In genomic region chr18:35513181-35513932, GRCh38 we compare ENCODE assay signal across 12 cellular contexts. TPM values are rescaled to one million over a fixed set of nuclear protein-coding genes. Genes with fewer than 3 reads are reported as not detected.
A peak's percentile ranks its signal among the peaks of the same experiment; 100 is the strongest.
DNase-seq lines count a peak whose midpoint lies in the region; ATAC-seq and TF ChIP-seq lines count a peak whose summit lies in the region.
"Had no signal": no experiment of that assay in that cellular context is flagged by ENCODE, and none has a peak within 500 bp of the region (broad histone marks: within the 10 kb centered on the region; RNA-seq: fewer than 3 reads in every experiment).

No MANE protein-coding gene starts in this region.

- no peaks in the 10 kb centered on the region for H3K27me3 Mint-ChIP-seq in chondrocyte (ENCODE audit: low read depth)
- H3K27me3 Mint-ChIP-seq in activated CD8-positive, alpha-beta T cell treated with anti-CD3 and anti-CD28 coated beads for 36 hours = no peaks in the 10 kb centered on the region
- H3K27me3 Mint-ChIP-seq: activated T-helper 17 cell treated with anti-CD3 and anti-CD28 coated beads, Interleukin-2, amount 50 U/mL, for 72 hours had no signal

- peaks cover 77% of the 10 kb centered on the region for H3K4me1 Mint-ChIP-seq in chondrocyte (ENCODE audit: low read depth)
- peaks cover 3% of the 10 kb centered on the region for H3K4me1 Mint-ChIP-seq in activated CD8-positive, alpha-beta T cell treated with anti-CD3 and anti-CD28 coated beads for 36 hours (ENCODE audit: low read depth)
- H3K4me1 Mint-ChIP-seq: activated T-helper 17 cell treated with anti-CD3 and anti-CD28 coated beads, Interleukin-2, amount 50 U/mL, for 72 hours had no signal

- CTCF ChIA-PET in activated CD8-positive, alpha-beta T cell treated with anti-CD3 and anti-CD28 coated beads for 36 hours (lab: Charles Lee) = interaction anchor here (1.5 kb wide), 2 partner anchors 9 to 106 kb away, joined by 3 to 4 read pairs; no protein-coding TSS in a partner anchor

- TF ChIP-seq POLR2A in thyroid gland (IDR thresholded peaks at IDR 0.05) = no peak

- H3K4me3 ChIP-seq in thyroid gland (replicated peaks in 1 of 3) = no peak overlapping the region
- H3K4me3 ChIP-seq: HAP-1, SJSA1 had no signal

- H3K27me3 ChIP-seq in layer of hippocampus (ENCODE audit: control insufficient read depth, insufficient read depth, low read length) (no peaks in the 10 kb centered on the region), thyroid gland (no peaks in the 10 kb centered on the region)

- 41 to 44% methylated on average over 7 of the region's 7 CpGs for WGBS in thyroid gland, 2 donors

- no peaks in the 10 kb centered on the region for H3K9me3 Mint-ChIP-seq in chondrocyte (ENCODE audit: low read depth)
- no peaks in the 10 kb centered on the region for H3K9me3 Mint-ChIP-seq in activated CD8-positive, alpha-beta T cell treated with anti-CD3 and anti-CD28 coated beads for 36 hours
- H3K9me3 Mint-ChIP-seq: activated T-helper 17 cell treated with anti-CD3 and anti-CD28 coated beads, Interleukin-2, amount 50 U/mL, for 72 hours had no signal

- peaks cover 7 to 10% of the 10 kb centered on the region in 2 donors for H3K4me1 ChIP-seq in thyroid gland
- H3K4me1 ChIP-seq: HAP-1 had no signal

- TF ChIP-seq CTCF in chondrocyte (IDR thresholded peaks at IDR 0.05) = no peak
- TF ChIP-seq CTCF in thyroid gland (IDR thresholded peaks at IDR 0.05) = no peak
- TF ChIP-seq CTCF in activated CD8-positive, alpha-beta T cell treated with anti-CD3 and anti-CD28 coated beads for 36 hours (IDR thresholded peaks at IDR 0.05) = no peak

- intact Hi-C loops in thyroid gland (cut with DNase I) = loop anchor here (10.0 kb wide), 2 partner anchors 61 to 99 kb away; no protein-coding TSS in a partner anchor
- intact Hi-C loops in activated CD8-positive, alpha-beta T cell treated with anti-CD3 and anti-CD28 coated beads for 36 hours (cut with micrococcal nuclease) = no loop called here

- H3K4me3 Mint-ChIP-seq in chondrocyte (ENCODE audit: unreplicated experiment) = peak overlapping the region; percentile 36
- H3K4me3 Mint-ChIP-seq in activated CD8-positive, alpha-beta T cell treated with anti-CD3 and anti-CD28 coated beads for 36 hours = no peak overlapping the region
- H3K4me3 Mint-ChIP-seq: activated T-helper 17 cell treated with anti-CD3 and anti-CD28 coated beads, Interleukin-2, amount 50 U/mL, for 72 hours had no signal

- DNase-seq in HT-29 (ENCODE audit: low spot score) (peak; percentile 5), chondrocyte (ENCODE audit: low spot score) (peak; percentile 98), thyroid gland (peak; percentile 44 to 50), OCI-M1 (lab: John Stamatoyannopoulos, UW) (no peak)
- no peak for DNase-seq in activated CD8-positive, alpha-beta T cell treated with anti-CD3 and anti-CD28 coated beads for 36 hours
- DNase-seq in stimulated activated naive CD4-positive, alpha-beta T cell (lab: John Stamatoyannopoulos, UW) = no peak
- DNase-seq: Kasumi-1 had no signal

- no peaks in the 10 kb centered on the region for H3K36me3 Mint-ChIP-seq in chondrocyte (ENCODE audit: low read depth)
- no peaks in the 10 kb centered on the region for H3K36me3 Mint-ChIP-seq in activated CD8-positive, alpha-beta T cell treated with anti-CD3 and anti-CD28 coated beads for 36 hours (ENCODE audit: low read depth)

- no peaks in the 10 kb centered on the region for H3K36me3 ChIP-seq in thyroid gland
- H3K36me3 ChIP-seq: HAP-1, SJSA1 had no signal

- H3K27ac Mint-ChIP-seq in chondrocyte (ENCODE audit: unreplicated experiment) = peak overlapping the region; percentile 99
- H3K27ac Mint-ChIP-seq in activated CD8-positive, alpha-beta T cell treated with anti-CD3 and anti-CD28 coated beads for 36 hours = no peak overlapping the region
- H3K27ac Mint-ChIP-seq: activated T-helper 17 cell treated with anti-CD3 and anti-CD28 coated beads, Interleukin-2, amount 50 U/mL, for 72 hours had no signal

- peak overlapping the region; percentile 12 for H3K27ac ChIP-seq in layer of hippocampus (ENCODE audit: low read depth, low read length)
- H3K27ac ChIP-seq in thyroid gland = peak overlapping the region in 1 of 3 donors; percentile 33
- H3K27ac ChIP-seq: SJSA1 had no signal

- POLR2A ChIA-PET in activated CD8-positive, alpha-beta T cell treated with anti-CD3 and anti-CD28 coated beads for 36 hours (lab: Charles Lee) = no interaction called here

- ATAC-seq in activated CD8-positive, alpha-beta T cell treated with anti-CD3 and anti-CD28 coated beads for 36 hours = no peak
- ATAC-seq in HG03469 (IDR thresholded peaks at IDR 0.05; ENCODE audit: unreplicated experiment) = no peak
- ATAC-seq: activated T-helper 17 cell treated with anti-CD3 and anti-CD28 coated beads, Interleukin-2, amount 50 U/mL, for 72 hours had no signal

- H3K9me3 ChIP-seq in thyroid gland = no peaks in the 10 kb centered on the region
- H3K9me3 ChIP-seq: HAP-1, SJSA1 had no signal

RNA-seq across cellular contexts. Expression of gene INO80C, which starts 15.6 kb away (rescaled TPM):
- 5.1 TPM in 2 replicates for total RNA-seq in HT-29 (2014; rRNA removed; shearing (Covaris generic))
- 22.7 to 25.4 TPM (median 23.7 TPM) in 3 replicates for total RNA-seq in chondrocyte
- 10 to 100 TPM in 1 of 4 donors, 1 to 10 TPM in 3; 5.1 to 19.3 (median 8.2) TPM for total RNA-seq in thyroid gland
- total RNA-seq in activated CD8-positive, alpha-beta T cell treated with anti-CD3 and anti-CD28 coated beads for 36 hours = 10 to 100 TPM; 23.3 to 25.9 TPM

Comparison
In these comparisons a context has a peak if more than half of its experiments do, and no peak if none do; other contexts are left out.
1. DNase-seq: peak in HT-29 (single experiment), chondrocyte (single experiment) and thyroid gland (2 of 2); none in activated CD8-positive, alpha-beta T cell treated with anti-CD3 and anti-CD28 coated beads for 36 hours (single experiment), stimulated activated naive CD4-positive, alpha-beta T cell (0 of 6) and OCI-M1 (single experiment).